Comparison of ENCODE assay signal across 18 cellular contexts in genomic region chr9:137817236-137818200, GRCh38.
A peak's percentile ranks its signal among the peaks of the same experiment; 100 is the strongest.
DNase-seq lines count a peak whose midpoint lies in the region; ATAC-seq and TF ChIP-seq lines count a peak whose summit lies in the region.
"Had no signal": no experiment of that assay in that cellular context is flagged by ENCODE, and none has a peak within 500 bp of the region (broad histone marks: within the 10 kb centered on the region; RNA-seq: fewer than 3 reads in every experiment).

No MANE protein-coding gene starts in this region.

- H3K4me3 ChIP-seq in right atrium auricular region = no peak overlapping the region
- H3K4me3 ChIP-seq: BLaER1 treated with 17β-estradiol and CSF1 and Interleukin-3, amounts not matched to agents 10 nM and 100 nM; SJCRH30 had no signal

- TF ChIP-seq CTCF in right atrium auricular region (IDR thresholded peaks at IDR 0.05) (no peak), chondrocyte (IDR thresholded peaks at IDR 0.05) (no peak), progenitor cell of endocrine pancreas (IDR thresholded peaks at IDR 0.05; ENCODE audit: unreplicated experiment) (no peak)

- peaks cover 79% of the 10 kb centered on the region for H3K36me3 ChIP-seq in right atrium auricular region

- H3K27ac ChIP-seq in right atrium auricular region (no peak overlapping the region), caudate nucleus (ENCODE audit: low read depth, low read length) (no peak overlapping the region)
- H3K27ac ChIP-seq: BLaER1 treated with 17β-estradiol and CSF1 and Interleukin-3, amounts not matched to agents 10 nM and 100 nM; HL-60; SJCRH30 had no signal

- intact Hi-C loops in cardiac septum (cut with DNase I) = no loop called here

- DNase-seq in cardiac septum (ENCODE audit: low spot score) (peak; percentile 65), right atrium auricular region (ENCODE audit: low spot score) (no peak), chondrocyte (ENCODE audit: low spot score) (peak; percentile 75), progenitor cell of endocrine pancreas (ENCODE audit: low spot score, unreplicated experiment) (no peak), caudate nucleus (lab: John Stamatoyannopoulos, UW) (no peak)
- DNase-seq: Calu3; CD8-positive, alpha-beta T cell; Karpas-422; NCI-H1048; NCI-H1436; NCI-H2029; NCI-H2171; NCI-H526; SJCRH30 had no signal

- H3K4me1 Mint-ChIP-seq in chondrocyte (ENCODE audit: low read depth) = no peaks in the 10 kb centered on the region
- H3K4me1 Mint-ChIP-seq in progenitor cell of endocrine pancreas (ENCODE audit: low read depth) = no peaks in the 10 kb centered on the region

- H3K4me3 Mint-ChIP-seq in chondrocyte (ENCODE audit: unreplicated experiment) = no peak overlapping the region
- H3K4me3 Mint-ChIP-seq in progenitor cell of endocrine pancreas (ENCODE audit: low read depth) = no peak overlapping the region
- H3K4me3 Mint-ChIP-seq: CD8-positive, alpha-beta T cell had no signal

- peaks cover 0 to 8% of the 10 kb centered on the region in 2 donors for H3K9me3 ChIP-seq in right atrium auricular region

- ATAC-seq in GM18867 (IDR thresholded peaks at IDR 0.05; ENCODE audit: unreplicated experiment) (no peak), HG02938 (IDR thresholded peaks at IDR 0.05; ENCODE audit: unreplicated experiment) (no peak)
- ATAC-seq: CD8-positive, alpha-beta T cell had no signal

- H3K27me3 Mint-ChIP-seq in chondrocyte (ENCODE audit: low read depth) (no peaks in the 10 kb centered on the region), progenitor cell of endocrine pancreas (no peaks in the 10 kb centered on the region)

- peaks cover 45% of the 10 kb centered on the region for H3K36me3 Mint-ChIP-seq in chondrocyte (ENCODE audit: low read depth)
- H3K36me3 Mint-ChIP-seq in progenitor cell of endocrine pancreas (ENCODE audit: insufficient read depth) = peaks cover 65% of the 10 kb centered on the region

- no peaks in the 10 kb centered on the region for H3K4me1 ChIP-seq in right atrium auricular region
- H3K4me1 ChIP-seq: SJCRH30 had no signal

- no peak overlapping the region for H3K27ac Mint-ChIP-seq in chondrocyte (ENCODE audit: unreplicated experiment)
- peak overlapping the region; percentile 73 for H3K27ac Mint-ChIP-seq in progenitor cell of endocrine pancreas
- H3K27ac Mint-ChIP-seq: CD8-positive, alpha-beta T cell had no signal

- H3K9me3 Mint-ChIP-seq in chondrocyte (ENCODE audit: low read depth) = no peaks in the 10 kb centered on the region
- peaks cover 5% of the 10 kb centered on the region for H3K9me3 Mint-ChIP-seq in progenitor cell of endocrine pancreas (ENCODE audit: low read depth)
- H3K9me3 Mint-ChIP-seq: CD8-positive, alpha-beta T cell had no signal

- no peaks in the 10 kb centered on the region for H3K27me3 ChIP-seq in right atrium auricular region
- H3K27me3 ChIP-seq: BLaER1 treated with 17β-estradiol and CSF1 and Interleukin-3, amounts not matched to agents 10 nM and 100 nM; SJCRH30 had no signal

Comparison
In these comparisons a context has a peak if more than half of its experiments do, and no peak if none do; other contexts are left out.
1. DNase-seq: peak in cardiac septum (single experiment) and chondrocyte (single experiment); none in right atrium auricular region (single experiment), progenitor cell of endocrine pancreas (single experiment) and caudate nucleus (0 of 61).